ENCODE assay signal across 19 cellular contexts in genomic region chr10:123797813-123798212, GRCh38.
"Had no signal": no experiment of that assay in that cellular context is flagged by ENCODE, and none has a peak within 500 bp of the region (broad histone marks: within the 10 kb centered on the region; RNA-seq: fewer than 3 reads in every experiment).

No MANE protein-coding gene starts in this region.

- ATAC-seq: natural killer cell treated with Interleukin-12 subunit alpha and Interleukin-12 subunit beta and Interleukin-15 and Interleukin-18, amount 100 ng/mL, for 72 hours; right lobe of liver; stimulated activated effector memory CD8-positive, alpha-beta T cell treated with anti-CD3 and anti-CD28 coated beads, Interleukin-12 subunit alpha, Interleukin-12 subunit beta, amount 100 ng/mL, for 72 hours; stimulated activated naive CD8-positive, alpha-beta T cell treated with anti-CD3 and anti-CD28 coated beads, Interleukin-15, Interleukin-2, amounts not matched to agents 100 U/mL and 50 U/mL, for 24 hours had no signal

- H3K9me3 Mint-ChIP-seq: central memory CD8-positive, alpha-beta T cell; dendritic cell treated with granulocyte-macrophage colony-stimulating factor and Interleukin-4, amounts not matched to agents 40 ng/mL and 50 ng/mL, for 4 days; natural killer cell treated with Interleukin-12 subunit alpha and Interleukin-12 subunit beta and Interleukin-15 and Interleukin-18, amount 100 ng/mL, for 72 hours; neural progenitor cell had no signal

- H3K4me3 Mint-ChIP-seq: central memory CD8-positive, alpha-beta T cell; dendritic cell treated with granulocyte-macrophage colony-stimulating factor and Interleukin-4, amounts not matched to agents 40 ng/mL and 50 ng/mL, for 4 days; natural killer cell treated with Interleukin-12 subunit alpha and Interleukin-12 subunit beta and Interleukin-15 and Interleukin-18, amount 100 ng/mL, for 72 hours; neural progenitor cell; stimulated activated effector memory CD8-positive, alpha-beta T cell treated with anti-CD3 and anti-CD28 coated beads, Interleukin-12 subunit alpha, Interleukin-12 subunit beta, amount 100 ng/mL, for 72 hours had no signal

- H3K4me2 ChIP-seq: neural progenitor cell had no signal

- H3K36me3 ChIP-seq: neural progenitor cell, prostate gland, right lobe of liver had no signal

- H3K27me3 ChIP-seq: neural progenitor cell, right lobe of liver, testis, tibial nerve had no signal

- H3K9ac ChIP-seq: neural progenitor cell, parathyroid adenoma had no signal

- H3K4me1 ChIP-seq: neural progenitor cell, parathyroid adenoma, prostate gland, right lobe of liver, tibial nerve had no signal

- H3K79me2 ChIP-seq: parathyroid adenoma had no signal

- H3K4me1 Mint-ChIP-seq: central memory CD8-positive, alpha-beta T cell; stimulated activated effector memory CD8-positive, alpha-beta T cell treated with anti-CD3 and anti-CD28 coated beads, Interleukin-12 subunit alpha, Interleukin-12 subunit beta, amount 100 ng/mL, for 72 hours had no signal

- H3K4me3 ChIP-seq: neural progenitor cell, prostate gland, right lobe of liver, testis, tibial nerve had no signal

- H3K27ac Mint-ChIP-seq: dendritic cell treated with granulocyte-macrophage colony-stimulating factor and Interleukin-4, amounts not matched to agents 40 ng/mL and 50 ng/mL, for 4 days; natural killer cell treated with Interleukin-12 subunit alpha and Interleukin-12 subunit beta and Interleukin-15 and Interleukin-18, amount 100 ng/mL, for 72 hours; neural progenitor cell; stimulated activated effector memory CD8-positive, alpha-beta T cell treated with anti-CD3 and anti-CD28 coated beads, Interleukin-12 subunit alpha, Interleukin-12 subunit beta, amount 100 ng/mL, for 72 hours had no signal

- H3K9me3 ChIP-seq: prostate gland, right lobe of liver, testis, tibial nerve had no signal

- H3K27ac ChIP-seq: neural progenitor cell, parathyroid adenoma, prostate gland, right lobe of liver, testis, tibial nerve had no signal

- DNase-seq: erythroblast; foreskin melanocyte; head of caudate nucleus; hippocampal formation; mammary epithelial cell; nucleus accumbens; right lobe of liver; stimulated activated CD4-positive, alpha-beta T cell treated with anti-CD3 and anti-CD28 coated beads, Interleukin-4, amount 100 ng/mL, for 1 hour; stimulated activated CD8-positive, alpha-beta memory T cell treated with anti-CD3 and anti-CD28 coated beads, Interleukin-4, amount 100 ng/mL, for 48 hours; stimulated activated naive CD8-positive, alpha-beta T cell treated with anti-CD3 and anti-CD28 coated beads, Interleukin-15, Interleukin-2, amounts not matched to agents 100 U/mL and 50 U/mL, for 24 hours; testis had no signal

- H3K27me3 Mint-ChIP-seq: central memory CD8-positive, alpha-beta T cell had no signal
